Comparison of ENCODE assay signal across 36 cellular contexts in the genomic region with DNA sequence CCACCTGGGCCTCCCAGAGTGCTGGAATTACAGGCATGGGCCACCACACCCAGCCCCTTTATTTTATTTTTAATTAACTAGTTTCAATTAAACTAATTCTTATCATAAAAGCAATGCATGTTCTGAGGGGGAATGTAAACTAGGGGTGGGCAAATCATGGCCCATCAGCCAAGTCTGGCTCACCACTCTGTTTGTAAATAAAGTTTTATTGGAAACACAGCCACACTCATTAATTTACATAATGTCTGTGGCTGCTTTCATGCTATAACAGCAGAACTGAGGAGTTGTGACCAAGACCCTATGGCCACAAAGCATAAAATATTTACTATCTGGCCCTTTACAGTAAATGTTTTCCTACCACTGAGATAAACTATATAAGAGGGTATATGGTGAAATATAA. TPM values are rescaled to one million over a fixed set of nuclear protein-coding genes. Genes with fewer than 3 reads are reported as not detected.
A peak's percentile ranks its signal among the peaks of the same experiment; 100 is the strongest.
DNase-seq lines count a peak whose midpoint lies in the region; ATAC-seq, FAIRE-seq and TF ChIP-seq lines count a peak whose summit lies in the region.
"Had no signal": no experiment of that assay in that cellular context is flagged by ENCODE, and none has a peak within 500 bp of the region (broad histone marks: within the 10 kb centered on the region; RNA-seq: fewer than 3 reads in every experiment).

No MANE protein-coding gene starts in this region.

- DNase-seq in GM12878 (ENCODE audit: low read depth, low spot score) (no peak), K562 (ENCODE audit: extremely low read depth in 1 of 4, low spot score in 3 of 4) (no peak), neural progenitor cell (ENCODE audit: low spot score) (no peak), neuronal stem cell (ENCODE audit: low spot score) (no peak)
- DNase-seq in activated CD4-positive, alpha-beta T cell treated with anti-CD3 and anti-CD28 coated beads for 36 hours, result no peak
- DNase-seq: 8988T; ACHN; AML-193; BE2C; C1 segment of cervical spinal cord; Caco-2; Calu3; CD4-positive, alpha-beta memory T cell; CD4-positive, alpha-beta T cell; CD4-positive, CD25-positive, alpha-beta regulatory T cell; CD8-positive, alpha-beta memory T cell; CD8-positive, alpha-beta T cell; COR-L47; DMS 273 treated with DMSO at 0.1 percent for 48 hours; DMS153; DMS53; DMS79; DMS79 treated with DMSO at 0.1 percent for 48 hours; DND-41; EL had no signal

- H3K18ac ChIP-seq in neuronal stem cell (ENCODE audit: low read length), result no peak overlapping the region

- H3K4me2 ChIP-seq in GM12878 (ENCODE audit: control insufficient read depth, insufficient read depth) (no peak overlapping the region), K562 (ENCODE audit: insufficient read depth, low read length) (no peak overlapping the region), neural progenitor cell (no peak overlapping the region), neuronal stem cell (ENCODE audit: insufficient read depth, low read length, poor library complexity, severe bottlenecking) (no peak overlapping the region)
- H3K4me2 ChIP-seq: A549; BLaER1; BLaER1 treated with 17β-estradiol and CSF1 and Interleukin-3, amounts not matched to agents 10 nM and 100 nM had no signal

- H3K14ac ChIP-seq in neuronal stem cell (ENCODE audit: low read length), result no peak overlapping the region

- intact Hi-C loops in GM12878 (cut with micrococcal nuclease; ENCODE audit: unreplicated experiment), result no loop called here
- intact Hi-C loops in K562 (cut with micrococcal nuclease), result no loop called here
- intact Hi-C loops in activated CD4-positive, alpha-beta T cell treated with anti-CD3 and anti-CD28 coated beads for 36 hours (cut with DNase I, micrococcal nuclease), result no loop called here

- H3K9me3 ChIP-seq in GM12878 (replicated peaks; ENCODE audit: control insufficient read depth, insufficient read depth, low read length) (no peaks in the 10 kb centered on the region), K562 (replicated peaks; ENCODE audit: control insufficient read depth, insufficient read depth, low read depth, low read length) (no peaks in the 10 kb centered on the region), neural progenitor cell (ENCODE audit: low read depth) (peaks cover 4% of the 10 kb centered on the region), neuronal stem cell (replicated peaks in 1 of 2; ENCODE audit: control insufficient read depth in 2 of 2, insufficient read depth in 1 of 2, low read depth in 1 of 2, low read length in 2 of 2) (peaks cover 0 to 16% of the 10 kb centered on the region in 2 donors)
- H3K9me3 ChIP-seq: BE2C, BLaER1, Caco-2 had no signal

- in situ Hi-C loops in GM12878 (cut with MboI), result no loop called here
- in situ Hi-C loops in K562 (cut with MboI), result no loop called here

- TF ChIP-seq CTCF in GM12878 (IDR thresholded peaks at IDR 0.05 in 2 of 3, conservative IDR thresholded peaks at IDR 0.05 in 1 of 3; ENCODE audit: control insufficient read depth in 2 of 3, extremely low read depth in 1 of 3, insufficient read depth in 1 of 3, low read depth in 3 of 3, low read length in 3 of 3) (no peak), K562 (IDR thresholded peaks at IDR 0.05 in 2 of 3, conservative IDR thresholded peaks at IDR 0.05 in 1 of 3; ENCODE audit: insufficient read depth in 2 of 3, low read depth in 1 of 3, low read length in 3 of 3) (no peak), neural progenitor cell (IDR thresholded peaks at IDR 0.05) (no peak)

- TF ChIP-seq RAD21 in GM12878 (IDR thresholded peaks at IDR 0.05; ENCODE audit: insufficient read depth, low read depth, low read length), result no peak
- TF ChIP-seq RAD21 in K562 (CRISPR knock-in tag; conservative IDR thresholded peaks at IDR 0.05 in 1 of 2, IDR thresholded peaks at IDR 0.05 in 1 of 2), result no peak

- H3K27ac ChIP-seq in GM12878 (ENCODE audit: control insufficient read depth, insufficient read depth), result no peak overlapping the region
- no peak overlapping the region for H3K27ac ChIP-seq in K562 (ENCODE audit: extremely low read depth, low read depth, low read length)
- peak overlapping the region; percentile 18 for H3K27ac ChIP-seq in neural progenitor cell
- peak overlapping the region; percentile 49 for H3K27ac ChIP-seq in neuronal stem cell (replicated peaks; ENCODE audit: low read length)
- H3K27ac ChIP-seq: 22Rv1; A549; BLaER1; BLaER1 treated with 17β-estradiol and CSF1 and Interleukin-3, amounts not matched to agents 10 nM and 100 nM; C4-2B had no signal

- H2AFZ ChIP-seq in GM12878 (ENCODE audit: control insufficient read depth, low read depth, low read length) (no peak overlapping the region), K562 (ENCODE audit: low read depth, low read length) (no peak overlapping the region), neural progenitor cell (replicated peaks) (no peak overlapping the region), neuronal stem cell (ENCODE audit: low read length) (no peak overlapping the region)

- H2BK12ac ChIP-seq in neuronal stem cell (ENCODE audit: low read length), result no peak overlapping the region

- no peaks in the 10 kb centered on the region for H3K36me3 ChIP-seq in GM12878 (ENCODE audit: control insufficient read depth in 2 of 2, insufficient read depth in 2 of 2, low read length in 1 of 2)
- H3K36me3 ChIP-seq in K562 (ENCODE audit: control insufficient read depth, insufficient read depth, low read length), result no peaks in the 10 kb centered on the region; the same call in 2 of the 3 replicates
- peaks cover 60% of the 10 kb centered on the region for H3K36me3 ChIP-seq in neural progenitor cell
- peaks cover 49 to 92% of the 10 kb centered on the region in 2 donors for H3K36me3 ChIP-seq in neuronal stem cell (replicated peaks in 1 of 2; ENCODE audit: control insufficient read depth in 2 of 2, insufficient read depth in 2 of 2, low read length in 2 of 2)

- CTCF ChIA-PET in GM12878 (lab: Yijun Ruan, JAX), result no interaction called here
- CTCF ChIA-PET in K562 (lab: Yijun Ruan, JAX; ENCODE audit: low intra/inter-chr PET ratio), result no interaction called here
- CTCF ChIA-PET in activated CD4-positive, alpha-beta T cell treated with anti-CD3 and anti-CD28 coated beads for 36 hours (lab: Charles Lee), result no interaction called here

- H3K4me3 ChIP-seq in GM12878, result no peak overlapping the region
- H3K4me3 ChIP-seq in K562, result no peak overlapping the region
- no peak overlapping the region for H3K4me3 ChIP-seq in neural progenitor cell
- no peak overlapping the region for H3K4me3 ChIP-seq in neuronal stem cell (ENCODE audit: low read length in 2 of 2)
- H3K4me3 ChIP-seq: A549; BLaER1; BLaER1 treated with 17β-estradiol and CSF1 and Interleukin-3, amounts not matched to agents 10 nM and 100 nM had no signal

- no peak overlapping the region for H3K4ac ChIP-seq in neuronal stem cell (ENCODE audit: low read length)

- no peaks in the 10 kb centered on the region; a peak in 1 of 4 replicates for H3K27me3 ChIP-seq in GM12878 (replicated peaks in 1 of 2; ENCODE audit: control insufficient read depth in 2 of 2, insufficient read depth in 2 of 2, low read length in 1 of 2)
- no peaks in the 10 kb centered on the region for H3K27me3 ChIP-seq in K562 (ENCODE audit: control insufficient read depth in 2 of 2, insufficient read depth in 2 of 2, low read length in 2 of 2)
- H3K27me3 ChIP-seq in neural progenitor cell, result no peaks in the 10 kb centered on the region
- no peaks in the 10 kb centered on the region for H3K27me3 ChIP-seq in neuronal stem cell (ENCODE audit: control insufficient read depth in 3 of 3, insufficient read depth in 3 of 3, low read depth in 1 of 3, low read length in 3 of 3)
- H3K27me3 ChIP-seq: BE2C; BLaER1; BLaER1 treated with 17β-estradiol and CSF1 and Interleukin-3, amounts not matched to agents 10 nM and 100 nM had no signal

- FAIRE-seq in GM12878 (lab: Jason Lieb, UNC) (no peak), K562 (lab: Jason Lieb, UNC) (no peak)
- FAIRE-seq: A549, D721Med had no signal

- no peaks in the 10 kb centered on the region for H3K4me1 ChIP-seq in GM12878 (ENCODE audit: control insufficient read depth, insufficient read depth, low read length)
- H3K4me1 ChIP-seq in K562 (replicated peaks in 1 of 2; ENCODE audit: control insufficient read depth in 2 of 2, insufficient read depth in 2 of 2, low read length in 2 of 2), result no peaks in the 10 kb centered on the region
- no peaks in the 10 kb centered on the region for H3K4me1 ChIP-seq in neural progenitor cell
- H3K4me1 ChIP-seq in neuronal stem cell (ENCODE audit: control insufficient read depth in 2 of 2, insufficient read depth in 1 of 2, low read depth in 1 of 2, low read length in 2 of 2), result no peaks in the 10 kb centered on the region
- H3K4me1 ChIP-seq: BE2C; BLaER1; BLaER1 treated with 17β-estradiol and CSF1 and Interleukin-3, amounts not matched to agents 10 nM and 100 nM; Caco-2 had no signal

- H3K4me3 Mint-ChIP-seq in neural progenitor cell, result no peak overlapping the region
- no peak overlapping the region for H3K4me3 Mint-ChIP-seq in activated CD4-positive, alpha-beta T cell treated with anti-CD3 and anti-CD28 coated beads for 36 hours
- H3K4me3 Mint-ChIP-seq: B cell; CD14-positive monocyte; CD4-positive, alpha-beta memory T cell; CD4-positive, alpha-beta T cell; CD4-positive, CD25-positive, alpha-beta regulatory T cell; CD8-positive, alpha-beta memory T cell; CD8-positive, alpha-beta T cell had no signal

- RAD21 ChIA-PET in GM12878 (lab: Charles Lee; ENCODE audit: unreplicated experiment), result no interaction called here

- peaks cover 4% of the 10 kb centered on the region for H3K79me1 ChIP-seq in neuronal stem cell (ENCODE audit: low read depth, low read length)

- SMC1A ChIA-PET in GM12878 (lab: Charles Lee; ENCODE audit: uncharacterized antibody, unreplicated experiment), result no interaction called here

- no peak overlapping the region for H4K8ac ChIP-seq in neuronal stem cell (ENCODE audit: low read depth, low read length)

- no peak overlapping the region for H4K91ac ChIP-seq in neuronal stem cell (ENCODE audit: low read depth, low read length, poor library complexity)

- no peak overlapping the region for H2BK120ac ChIP-seq in neuronal stem cell (ENCODE audit: low read depth, low read length)

- no peaks in the 10 kb centered on the region for H3K9me1 ChIP-seq in K562 (ENCODE audit: control insufficient read depth, insufficient read depth, low read length)

- H3K4me1 Mint-ChIP-seq in neural progenitor cell, result no peaks in the 10 kb centered on the region
- no peaks in the 10 kb centered on the region for H3K4me1 Mint-ChIP-seq in activated CD4-positive, alpha-beta T cell treated with anti-CD3 and anti-CD28 coated beads for 36 hours
- H3K4me1 Mint-ChIP-seq: B cell; CD14-positive monocyte; CD4-positive, alpha-beta memory T cell; CD4-positive, CD25-positive, alpha-beta regulatory T cell; CD8-positive, alpha-beta memory T cell had no signal

- H2AK5ac ChIP-seq in neuronal stem cell (ENCODE audit: low read depth, low read length), result no peak overlapping the region

- H3K9me3 Mint-ChIP-seq in neural progenitor cell, result no peaks in the 10 kb centered on the region
- H3K9me3 Mint-ChIP-seq in activated CD4-positive, alpha-beta T cell treated with anti-CD3 and anti-CD28 coated beads for 36 hours (ENCODE audit: low read depth), result no peaks in the 10 kb centered on the region
- H3K9me3 Mint-ChIP-seq: CD4-positive, alpha-beta T cell; CD4-positive, CD25-positive, alpha-beta regulatory T cell; CD8-positive, alpha-beta memory T cell; CD8-positive, alpha-beta T cell had no signal

- no peak overlapping the region for H2BK5ac ChIP-seq in neuronal stem cell (ENCODE audit: low read length)

- ATAC-seq in GM12878, result no peak
- no peak for ATAC-seq in K562
- ATAC-seq in HG03520 (IDR thresholded peaks at IDR 0.05; ENCODE audit: unreplicated experiment), result no peak
- no peak for ATAC-seq in HG02642 (IDR thresholded peaks at IDR 0.05; ENCODE audit: poor library complexity, unreplicated experiment)
- ATAC-seq in activated CD4-positive, alpha-beta T cell treated with anti-CD3 and anti-CD28 coated beads for 36 hours, result no peak
- ATAC-seq in HG02588 (IDR thresholded peaks at IDR 0.05; ENCODE audit: unreplicated experiment), result no peak
- ATAC-seq: A549; CD8-positive, alpha-beta T cell had no signal

- H3K9ac ChIP-seq in GM12878 (ENCODE audit: control insufficient read depth, insufficient read depth, low read length) (no peak overlapping the region), K562 (ENCODE audit: insufficient read depth in 1 of 2, low read depth in 2 of 2, low read length in 2 of 2) (no peak overlapping the region), neural progenitor cell (no peak overlapping the region), neuronal stem cell (ENCODE audit: low read depth, low read length, poor library complexity) (no peak overlapping the region)
- H3K9ac ChIP-seq: BLaER1; BLaER1 treated with 17β-estradiol and CSF1 and Interleukin-3, amounts not matched to agents 10 nM and 100 nM had no signal

- TF ChIP-seq POLR2A in GM12878 (IDR thresholded peaks at IDR 0.05; ENCODE audit: low read depth, low read length) (no peak), K562 (conservative IDR thresholded peaks at IDR 0.05) (no peak)

- H4K20me1 ChIP-seq in GM12878 (ENCODE audit: control insufficient read depth, insufficient read depth), result no peaks in the 10 kb centered on the region
- no peaks in the 10 kb centered on the region for H4K20me1 ChIP-seq in K562 (replicated peaks; ENCODE audit: control insufficient read depth, insufficient read depth, low read length)
- H4K20me1 ChIP-seq in neural progenitor cell (ENCODE audit: low read depth), result peaks cover 17% of the 10 kb centered on the region
- H4K20me1 ChIP-seq: BLaER1 had no signal

- H3K79me2 ChIP-seq in GM12878 (ENCODE audit: control insufficient read depth, insufficient read depth, low read length) (no peaks in the 10 kb centered on the region), K562 (ENCODE audit: control insufficient read depth, insufficient read depth, low read length) (no peaks in the 10 kb centered on the region), neural progenitor cell (ENCODE audit: low read depth) (peaks cover 34% of the 10 kb centered on the region)

- no peak overlapping the region for H3K23ac ChIP-seq in neuronal stem cell (ENCODE audit: low read depth, low read length, poor library complexity)

- peaks cover 24% of the 10 kb centered on the region for H3F3A ChIP-seq in neural progenitor cell (ENCODE audit: low read depth)

- H3K36me3 Mint-ChIP-seq in neural progenitor cell, result peaks cover 48% of the 10 kb centered on the region
- no peaks in the 10 kb centered on the region for H3K36me3 Mint-ChIP-seq in activated CD4-positive, alpha-beta T cell treated with anti-CD3 and anti-CD28 coated beads for 36 hours (ENCODE audit: low read depth)
- H3K36me3 Mint-ChIP-seq: CD4-positive, CD25-positive, alpha-beta regulatory T cell had no signal

- peaks cover 2% of the 10 kb centered on the region for H3K27me3 Mint-ChIP-seq in neural progenitor cell (ENCODE audit: insufficient read depth, low read depth)
- no peaks in the 10 kb centered on the region for H3K27me3 Mint-ChIP-seq in activated CD4-positive, alpha-beta T cell treated with anti-CD3 and anti-CD28 coated beads for 36 hours
- H3K27me3 Mint-ChIP-seq: CD4-positive, alpha-beta T cell; CD4-positive, CD25-positive, alpha-beta regulatory T cell had no signal

- no TSS peak for BruUV-seq in GM12878 (replicated peaks; lab: Mats Ljungman, UMichigan)
- no TSS peak for BruUV-seq in K562 (replicated peaks; lab: Mats Ljungman, UMichigan)

- POLR2A ChIA-PET in GM12878 (lab: Charles Lee) (no interaction called here), K562 (lab: Yijun Ruan, JAX) (no interaction called here)
- POLR2A ChIA-PET in activated CD4-positive, alpha-beta T cell treated with anti-CD3 and anti-CD28 coated beads for 36 hours (lab: Charles Lee), result no interaction called here

- no peak overlapping the region for H2BK15ac ChIP-seq in neuronal stem cell (ENCODE audit: low read length)

- H3K27ac Mint-ChIP-seq in neural progenitor cell, result no peak overlapping the region
- H3K27ac Mint-ChIP-seq in activated CD4-positive, alpha-beta T cell treated with anti-CD3 and anti-CD28 coated beads for 36 hours, result no peak overlapping the region
- H3K27ac Mint-ChIP-seq: B cell; CD14-positive monocyte; CD4-positive, alpha-beta memory T cell; CD4-positive, alpha-beta T cell; CD4-positive, CD25-positive, alpha-beta regulatory T cell; CD8-positive, alpha-beta memory T cell; CD8-positive, alpha-beta T cell had no signal

- no peak for TF ChIP-seq EP300 in GM12878 (IDR thresholded peaks at IDR 0.05; ENCODE audit: borderline replicate concordance in 1 of 2, control insufficient read depth in 1 of 2, low read depth in 2 of 2, low read length in 2 of 2)
- TF ChIP-seq EP300 in K562 (IDR thresholded peaks at IDR 0.05; ENCODE audit: low read length), result no peak

RNA-seq across cellular contexts. Expression of gene IPO9, which starts 28.7 kb away (rescaled TPM):
- total RNA-seq in GM12878 (2013; cell fraction: nucleolus; rRNA removed), result 59.0 and 69.0 TPM in 2 replicates
- total RNA-seq in GM12878 (2014; rRNA removed) (17.8 and 23.6 TPM in 2 replicates), GM12878 (2014; rRNA removed; fragmentation: Illumina TruSeq; extraction: Trizol) (21.4 and 24.0 TPM in 2 replicates), GM12878 (2021) (47.9 and 54.8 TPM in 2 replicates), K562 (2014; rRNA removed) (37.2 and 38.8 TPM in 2 replicates), K562 (2014; rRNA removed; fragmentation: Illumina TruSeq; extraction: Trizol) (27.9 and 33.2 TPM in 2 replicates), K562 (2015; rRNA removed; fragmentation: Illumina TruSeq; extraction: Trizol) (35.8 and 36.4 TPM in 2 replicates), K562 (2021) (75.0 and 82.2 TPM in 2 replicates), neural progenitor cell (ENCODE audit: low replicate concordance) (63.2 and 71.2 TPM in 2 replicates)
- polyA plus RNA-seq in GM12878 (2011; ENCODE audit: low read depth), result 12.7 TPM
- polyA plus RNA-seq in GM12878 (2011; rRNA removed) (51.6 and 58.7 TPM in 2 replicates), GM12878 (2014; fragmentation: Illumina TruSeq; extraction: Trizol) (35.3 and 50.0 TPM in 2 replicates), GM12878 (2014; fragmentation: Nextera tagmentation; extraction: Ambion mirVana) (10 to 100 TPM; 19.1 to 32.9 TPM), GM12878 (2014; rRNA removed) (29.9 and 34.8 TPM in 2 replicates), GM12878 (2016; fragmentation: Nextera tagmentation; extraction: Ambion mirVana) (10 to 100 TPM; 72.4 to 77.3 TPM), K562 (2011; rRNA removed) (61.7 and 78.6 TPM in 2 replicates), K562 (2014; fragmentation: Illumina TruSeq; extraction: Trizol) (47.9 and 59.2 TPM in 2 replicates), K562 (2014; fragmentation: Nextera tagmentation; extraction: Ambion mirVana) (10 to 100 TPM; 28.1 to 49.6 TPM), K562 (2014; rRNA removed) (43.9 and 48.3 TPM in 2 replicates)
- 40.9 and 55.1 TPM in 2 replicates for polyA plus RNA-seq in GM12878 (2011; cell fraction: cytosol; rRNA removed)
- 62.7 and 64.3 TPM in 2 replicates for polyA plus RNA-seq in GM12878 (2011; cell fraction: nucleus; rRNA removed)
- polyA plus RNA-seq in GM12878 (2012), result 21.5 and 24.5 TPM in 2 replicates
- 42.5 and 48.1 TPM in 2 replicates for polyA minus RNA-seq in GM12878 (2011; rRNA and poly(A)+ RNA removed)
- polyA minus RNA-seq in GM12878 (2011; cell fraction: cytosol; rRNA and poly(A)+ RNA removed), result 11.9 and 16.6 TPM in 2 replicates
- 15.7 and 25.0 TPM in 2 replicates for polyA minus RNA-seq in GM12878 (2011; cell fraction: nucleus; rRNA and poly(A)+ RNA removed)
- total RNA-seq in K562 (2011; cell fraction: chromatin; rRNA removed; ENCODE audit: low replicate concordance), result 97.9 and 100 TPM in 2 replicates
- total RNA-seq in K562 (2011; cell fraction: nucleolus; rRNA removed), result 46.0 and 50.0 TPM in 2 replicates
- 63.2 and 72.2 TPM in 2 replicates for total RNA-seq in K562 (2011; cell fraction: nucleoplasm; rRNA removed)
- polyA plus RNA-seq in K562 (2011; cell fraction: cytosol; rRNA removed), result 42.7 and 44.2 TPM in 2 replicates
- polyA plus RNA-seq in K562 (2011; cell fraction: nucleus; rRNA removed), result 109 and 150 TPM in 2 replicates
- 41.1 and 44.6 TPM in 2 replicates for polyA plus RNA-seq in K562 (2012)
- 56.5 and 76.0 TPM in 2 replicates for polyA minus RNA-seq in K562 (2011; rRNA and poly(A)+ RNA removed)
- polyA minus RNA-seq in K562 (2011; cell fraction: cytosol; rRNA and poly(A)+ RNA removed), result 28.3 and 31.7 TPM in 2 replicates
- 32.9 and 42.8 TPM in 2 replicates for polyA minus RNA-seq in K562 (2011; cell fraction: nucleus; rRNA and poly(A)+ RNA removed)
- polyA plus RNA-seq in neuronal stem cell (2013, experiment 1 of 2), result 67.4 TPM
- polyA plus RNA-seq in neuronal stem cell (2013, experiment 2 of 2), result 68.8 TPM
- 10 to 100 TPM; 65.1 to 66.0 TPM for total RNA-seq in activated CD4-positive, alpha-beta T cell treated with anti-CD3 and anti-CD28 coated beads for 36 hours

Comparison
In these comparisons a context has a peak if more than half of its experiments do, and no peak if none do; other contexts are left out.
1. H3K27ac ChIP-seq: peak in neural progenitor cell (single experiment) and neuronal stem cell (single experiment); none in GM12878 (single experiment) and K562 (single experiment).
2. Of the 99 proteins assayed by ChIP-seq in both K562 and GM12878: peak only in K562: none; only in GM12878: none; in both: ZBTB40; in neither: 98.